Comparison of ENCODE assay signal across 2 cellular contexts in the genomic region with DNA sequence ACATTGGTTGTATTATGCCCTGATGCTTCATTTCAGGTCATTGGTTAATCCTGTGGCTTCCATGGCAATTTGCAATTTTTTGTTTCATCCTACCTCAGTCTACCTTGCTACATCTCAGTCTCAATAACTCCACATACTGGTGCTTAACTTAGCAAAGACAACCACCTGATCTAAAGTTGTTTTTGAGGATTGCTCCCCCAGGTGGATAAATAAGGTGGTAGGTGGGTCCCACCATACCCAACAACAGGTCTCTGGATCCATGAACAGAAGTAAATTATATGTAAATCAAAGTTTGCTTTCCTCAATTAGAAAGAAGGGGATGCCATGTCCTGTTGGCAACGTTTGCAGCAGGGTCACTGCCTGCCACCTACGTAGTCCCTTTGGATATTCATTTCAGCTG.
TF ChIP-seq lines count a peak whose summit lies in the region.

No MANE protein-coding gene starts in this region.

TF ChIP-seq in GM23338, 12 proteins besides CTCF, POLR2A, EP300 and RAD21 (continues in another document):
- no peak for TF ChIP-seq CREB1 (CRISPR knock-in tag; IDR thresholded peaks at IDR 0.05; ENCODE audit: low read depth)
- TF ChIP-seq, protein P1, sequence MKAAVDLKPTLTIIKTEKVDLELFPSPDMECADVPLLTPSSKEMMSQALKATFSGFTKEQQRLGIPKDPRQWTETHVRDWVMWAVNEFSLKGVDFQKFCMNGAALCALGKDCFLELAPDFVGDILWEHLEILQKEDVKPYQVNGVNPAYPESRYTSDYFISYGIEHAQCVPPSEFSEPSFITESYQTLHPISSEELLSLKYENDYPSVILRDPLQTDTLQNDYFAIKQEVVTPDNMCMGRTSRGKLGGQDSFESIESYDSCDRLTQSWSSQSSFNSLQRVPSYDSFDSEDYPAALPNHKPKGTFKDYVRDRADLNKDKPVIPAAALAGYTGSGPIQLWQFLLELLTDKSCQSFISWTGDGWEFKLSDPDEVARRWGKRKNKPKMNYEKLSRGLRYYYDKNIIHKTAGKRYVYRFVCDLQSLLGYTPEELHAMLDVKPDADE (IDR thresholded peaks at IDR 0.05): no peak
- no peak for TF ChIP-seq EZH2phosphoT487 (IDR thresholded peaks at IDR 0.05; ENCODE audit: unreplicated experiment)
- TF ChIP-seq EZH2 (IDR thresholded peaks at IDR 0.05; ENCODE audit: low read depth, unreplicated experiment): no peak
- no peak for TF ChIP-seq STAT1 (IDR thresholded peaks at IDR 0.05; ENCODE audit: unreplicated experiment)
- no peak for TF ChIP-seq NANOG (IDR thresholded peaks at IDR 0.05; ENCODE audit: borderline replicate concordance)
- TF ChIP-seq ZNF331 (CRISPR knock-in tag; IDR thresholded peaks at IDR 0.05; ENCODE audit: low read depth): no peak
- no peak for TF ChIP-seq POLR2AphosphoS5 (IDR thresholded peaks at IDR 0.05; ENCODE audit: low read depth)
- no peak for TF ChIP-seq ZNF114 (CRISPR knock-in tag; IDR thresholded peaks at IDR 0.05)
- TF ChIP-seq, protein P2, sequence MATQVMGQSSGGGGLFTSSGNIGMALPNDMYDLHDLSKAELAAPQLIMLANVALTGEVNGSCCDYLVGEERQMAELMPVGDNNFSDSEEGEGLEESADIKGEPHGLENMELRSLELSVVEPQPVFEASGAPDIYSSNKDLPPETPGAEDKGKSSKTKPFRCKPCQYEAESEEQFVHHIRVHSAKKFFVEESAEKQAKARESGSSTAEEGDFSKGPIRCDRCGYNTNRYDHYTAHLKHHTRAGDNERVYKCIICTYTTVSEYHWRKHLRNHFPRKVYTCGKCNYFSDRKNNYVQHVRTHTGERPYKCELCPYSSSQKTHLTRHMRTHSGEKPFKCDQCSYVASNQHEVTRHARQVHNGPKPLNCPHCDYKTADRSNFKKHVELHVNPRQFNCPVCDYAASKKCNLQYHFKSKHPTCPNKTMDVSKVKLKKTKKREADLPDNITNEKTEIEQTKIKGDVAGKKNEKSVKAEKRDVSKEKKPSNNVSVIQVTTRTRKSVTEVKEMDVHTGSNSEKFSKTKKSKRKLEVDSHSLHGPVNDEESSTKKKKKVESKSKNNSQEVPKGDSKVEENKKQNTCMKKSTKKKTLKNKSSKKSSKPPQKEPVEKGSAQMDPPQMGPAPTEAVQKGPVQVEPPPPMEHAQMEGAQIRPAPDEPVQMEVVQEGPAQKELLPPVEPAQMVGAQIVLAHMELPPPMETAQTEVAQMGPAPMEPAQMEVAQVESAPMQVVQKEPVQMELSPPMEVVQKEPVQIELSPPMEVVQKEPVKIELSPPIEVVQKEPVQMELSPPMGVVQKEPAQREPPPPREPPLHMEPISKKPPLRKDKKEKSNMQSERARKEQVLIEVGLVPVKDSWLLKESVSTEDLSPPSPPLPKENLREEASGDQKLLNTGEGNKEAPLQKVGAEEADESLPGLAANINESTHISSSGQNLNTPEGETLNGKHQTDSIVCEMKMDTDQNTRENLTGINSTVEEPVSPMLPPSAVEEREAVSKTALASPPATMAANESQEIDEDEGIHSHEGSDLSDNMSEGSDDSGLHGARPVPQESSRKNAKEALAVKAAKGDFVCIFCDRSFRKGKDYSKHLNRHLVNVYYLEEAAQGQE (IDR thresholded peaks at IDR 0.05; ENCODE audit: unreplicated experiment): no peak

TF ChIP-seq in GM12878, 131 proteins besides CTCF, POLR2A, EP300 and RAD21:
- TF ChIP-seq CREM (IDR thresholded peaks at IDR 0.05; ENCODE audit: low read depth) (no peak), RUNX3 (IDR thresholded peaks at IDR 0.05; ENCODE audit: low read length) (no peak), DPF2 (IDR thresholded peaks at IDR 0.05) (no peak), RAD51 (IDR thresholded peaks at IDR 0.05) (no peak)
- TF ChIP-seq, protein P3, sequence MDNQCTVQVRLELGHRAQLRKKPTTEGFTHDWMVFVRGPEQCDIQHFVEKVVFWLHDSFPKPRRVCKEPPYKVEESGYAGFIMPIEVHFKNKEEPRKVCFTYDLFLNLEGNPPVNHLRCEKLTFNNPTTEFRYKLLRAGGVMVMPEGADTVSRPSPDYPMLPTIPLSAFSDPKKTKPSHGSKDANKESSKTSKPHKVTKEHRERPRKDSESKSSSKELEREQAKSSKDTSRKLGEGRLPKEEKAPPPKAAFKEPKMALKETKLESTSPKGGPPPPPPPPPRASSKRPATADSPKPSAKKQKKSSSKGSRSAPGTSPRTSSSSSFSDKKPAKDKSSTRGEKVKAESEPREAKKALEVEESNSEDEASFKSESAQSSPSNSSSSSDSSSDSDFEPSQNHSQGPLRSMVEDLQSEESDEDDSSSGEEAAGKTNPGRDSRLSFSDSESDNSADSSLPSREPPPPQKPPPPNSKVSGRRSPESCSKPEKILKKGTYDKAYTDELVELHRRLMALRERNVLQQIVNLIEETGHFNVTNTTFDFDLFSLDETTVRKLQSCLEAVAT (IDR thresholded peaks at IDR 0.05): no peak
